In the genomic region with DNA sequence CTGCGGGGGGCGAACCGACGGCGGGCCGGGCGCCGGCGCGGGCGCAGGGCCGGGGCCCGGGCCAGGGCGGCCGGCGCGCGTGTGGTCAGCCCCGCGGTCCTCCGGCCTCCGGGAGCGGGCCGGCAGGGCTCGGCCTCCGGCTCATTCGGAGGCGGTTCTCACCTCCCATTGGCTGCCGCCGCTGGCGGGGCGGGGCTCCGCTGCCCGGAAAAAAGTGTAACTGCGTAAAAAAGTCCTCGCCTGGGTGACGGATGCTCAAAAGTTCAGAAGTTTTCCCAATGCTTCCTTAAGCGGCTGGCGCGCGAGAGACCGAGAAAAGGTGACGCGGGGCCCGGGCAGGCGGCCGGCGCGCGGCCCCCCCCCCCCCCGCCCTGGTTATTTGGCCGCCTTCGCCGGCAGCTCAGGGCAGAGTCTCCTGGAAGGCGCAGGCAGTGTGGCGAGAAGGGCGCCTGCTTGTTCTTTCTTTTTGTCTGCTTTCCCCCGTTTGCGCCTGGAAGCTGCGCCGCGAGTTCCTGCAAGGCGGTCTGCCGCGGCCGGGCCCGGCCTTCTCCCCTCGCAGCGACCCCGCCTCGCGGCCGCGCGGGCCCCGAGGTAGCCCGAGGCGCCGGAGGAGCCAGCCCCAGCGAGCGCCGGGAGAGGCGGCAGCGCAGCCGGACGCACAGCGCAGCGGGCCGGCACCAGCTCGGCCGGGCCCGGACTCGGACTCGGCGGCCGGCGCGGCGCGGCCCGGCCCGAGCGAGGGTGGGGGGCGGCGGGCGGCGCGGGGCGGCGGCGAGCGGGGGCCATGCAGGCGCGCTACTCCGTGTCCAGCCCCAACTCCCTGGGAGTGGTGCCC, we compare ENCODE assay signal across 8 cellular contexts. TPM values are rescaled to one million over a fixed set of nuclear protein-coding genes. Genes with fewer than 3 reads are reported as not detected.
A peak's percentile ranks its signal among the peaks of the same experiment; 100 is the strongest.
DNase-seq lines count a peak whose midpoint lies in the region; ATAC-seq and TF ChIP-seq lines count a peak whose summit lies in the region.

A gene (plus strand): TSS at position 254 of the 835 bp plus-strand sequence. CDS start 531 bp downstream, at position 785.

- DNase-seq in CD14-positive monocyte (ENCODE audit: low spot score) (no peak), Peyer's patch (peak in 2 of 3 donors; percentile 82 to 84), breast epithelium (ENCODE audit: low spot score in 2 of 2) (peak; percentile 78 to 86), skeletal muscle cell (ENCODE audit: low read depth) (peak; percentile 71)

- no peak for TF ChIP-seq CTCF in CD14-positive monocyte (IDR thresholded peaks at IDR 0.05)
- TF ChIP-seq CTCF in Peyer's patch (IDR thresholded peaks at IDR 0.05): no peak
- TF ChIP-seq CTCF in breast epithelium (IDR thresholded peaks at IDR 0.05): no peak

- H3K36me3 ChIP-seq in Peyer's patch (no peaks in the 10 kb centered on the region), breast epithelium (no peaks in the 10 kb centered on the region), iPS-20b (ENCODE audit: insufficient read depth, low read depth, low read length) (no peaks in the 10 kb centered on the region)

- H3K27ac ChIP-seq in Peyer's patch: peak within 1 kb of the TSS in 3 of 4 donors; percentile 38 to 73 (median 70)
- peak within 1 kb of the TSS; percentile 91 to 97 for H3K27ac ChIP-seq in breast epithelium
- H3K27ac ChIP-seq in iPS-20b (ENCODE audit: low read length): no peak within 1 kb of the TSS

- H3K4me1 ChIP-seq in Peyer's patch (peaks cover 3 to 62% (median 36%) of the 10 kb centered on the region in 4 donors), breast epithelium (no peaks in the 10 kb centered on the region), iPS-20b (ENCODE audit: insufficient read depth, low read length) (peaks cover 20% of the 10 kb centered on the region; the same call in 1 of the 2 replicates)

- H3K9me3 ChIP-seq in Peyer's patch: no peaks in the 10 kb centered on the region
- no peaks in the 10 kb centered on the region for H3K9me3 ChIP-seq in breast epithelium
- H3K9me3 ChIP-seq in iPS-20b (ENCODE audit: insufficient read depth, low read depth, low read length): no peaks in the 10 kb centered on the region

- intact Hi-C loops in CD14-positive monocyte (cut with micrococcal nuclease): loop anchor here in 1 of 2 donors (5.0 to 10.0 kb wide), 3 partner anchors 635 to 837 kb away; a partner anchor contains a TSS
- intact Hi-C loops in breast epithelium (cut with DNase I; ENCODE audit: low total_unique reads): loop anchor here (10.0 kb wide), 3 partner anchors 155 to 735 kb away; a partner anchor contains a TSS

- peak within 1 kb of the TSS; percentile 80 to 90 for H3K4me3 Mint-ChIP-seq in CD14-positive monocyte

- peaks cover 0 to 50% (median 21%) of the 10 kb centered on the region in 7 donors for H3K9me3 Mint-ChIP-seq in CD14-positive monocyte

- peaks cover 7 to 17% of the 10 kb centered on the region in 2 donors for H3K36me3 Mint-ChIP-seq in CD14-positive monocyte

- H3K27me3 ChIP-seq in Peyer's patch (peaks cover 9 to 87% of the 10 kb centered on the region in 2 donors), breast epithelium (peaks cover 0 to 29% of the 10 kb centered on the region in 2 donors), iPS-20b (ENCODE audit: insufficient read depth, low read length) (peaks cover 99% of the 10 kb centered on the region)

- H3K27ac Mint-ChIP-seq in CD14-positive monocyte: no peak within 1 kb of the TSS

- peak within 1 kb of the TSS; percentile 41 to 66 (median 58) for H3K4me3 ChIP-seq in Peyer's patch
- peak within 1 kb of the TSS; percentile 68 to 91 (median 72) for H3K4me3 ChIP-seq in breast epithelium
- peak within 1 kb of the TSS; percentile 45; the same call in 1 of the 2 replicates for H3K4me3 ChIP-seq in iPS-20b (ENCODE audit: low read length)
- H3K4me3 ChIP-seq in skeletal muscle cell (ENCODE audit: low read depth, low read length): peak within 1 kb of the TSS; percentile 61

- H3K9ac ChIP-seq in iPS-20b (ENCODE audit: low read depth, low read length): no peak within 1 kb of the TSS

- TF ChIP-seq POLR2A in GM18505 (IDR thresholded peaks at IDR 0.05; ENCODE audit: borderline replicate concordance, extremely low read depth, insufficient read depth, insufficient read length): no peak
- no peak for TF ChIP-seq POLR2A in Peyer's patch (IDR thresholded peaks at IDR 0.05)
- no peak for TF ChIP-seq POLR2A in breast epithelium (IDR thresholded peaks at IDR 0.05)

- peaks cover 52% of the 10 kb centered on the region for H3K4me1 Mint-ChIP-seq in CD14-positive monocyte

- H3K27me3 Mint-ChIP-seq in CD14-positive monocyte (ENCODE audit: low read depth in 3 of 3): peaks cover 72 to 95% (median 73%) of the 10 kb centered on the region in 3 donors

- ATAC-seq in GM18505 (IDR thresholded peaks at IDR 0.05; ENCODE audit: unreplicated experiment): peak; percentile 51
- ATAC-seq in HG03378 (IDR thresholded peaks at IDR 0.05; ENCODE audit: unreplicated experiment): peak; percentile 56
- no peak for ATAC-seq in HG03139 (IDR thresholded peaks at IDR 0.05; ENCODE audit: unreplicated experiment)

RNA-seq across cellular contexts. Expression of the gene that starts here (rescaled TPM):
- polyA plus RNA-seq in CD14-positive monocyte: not detected
- total RNA-seq in Peyer's patch: 1 to 10 TPM in 3 of 4 donors, not detected in 1; 1.6 to 3.3 (median 2.7) TPM
- 10 to 100 TPM in 1 of 3 donors, 1 to 10 TPM in 2; 3.7 to 13.2 (median 7.5) TPM for total RNA-seq in breast epithelium
